In genomic region chr14:70716483-70716882, GRCh38 we compare ENCODE assay signal across 1 cellular context.
TF ChIP-seq lines count a peak whose summit lies in the region.

No MANE protein-coding gene starts in this region.

TF ChIP-seq in HepG2, 621 proteins besides CTCF, POLR2A, EP300 and RAD21 (continued from another document):
- TF ChIP-seq FOXA1 (IDR thresholded peaks at IDR 0.05) = no peak
- TF ChIP-seq FOXA1 (CRISPR knock-in tag; IDR thresholded peaks at IDR 0.05) = peak; percentile 60; the same call in 1 of the 2 replicates
- TF ChIP-seq SAP130 (CRISPR knock-in tag; IDR thresholded peaks at IDR 0.05; ENCODE audit: low read depth) = 0 out of 2 replicates have a peak, but pooled peaks have one; percentile 12
- TF ChIP-seq HNRNPL (IDR thresholded peaks at IDR 0.05; ENCODE audit: low read depth, low read length) = no peak
- no peak for TF ChIP-seq PHF21A (CRISPR knock-in tag; IDR thresholded peaks at IDR 0.05)
- peak; percentile 62 for TF ChIP-seq FOXA3 (CRISPR knock-in tag; IDR thresholded peaks at IDR 0.05)
- peak; percentile 47; the same call in 1 of the 2 replicates for TF ChIP-seq NR2F6 (IDR thresholded peaks at IDR 0.05)
- 0 out of 2 replicates have a peak, but pooled peaks have one; percentile 49 for TF ChIP-seq NR2F6 (CRISPR knock-in tag; IDR thresholded peaks at IDR 0.05)
- TF ChIP-seq BCL6 (CRISPR knock-in tag; IDR thresholded peaks at IDR 0.05) = peak; percentile 33; the same call in 1 of the 2 replicates
